ENCODE assay signal across 12 cellular contexts in the genomic region with DNA sequence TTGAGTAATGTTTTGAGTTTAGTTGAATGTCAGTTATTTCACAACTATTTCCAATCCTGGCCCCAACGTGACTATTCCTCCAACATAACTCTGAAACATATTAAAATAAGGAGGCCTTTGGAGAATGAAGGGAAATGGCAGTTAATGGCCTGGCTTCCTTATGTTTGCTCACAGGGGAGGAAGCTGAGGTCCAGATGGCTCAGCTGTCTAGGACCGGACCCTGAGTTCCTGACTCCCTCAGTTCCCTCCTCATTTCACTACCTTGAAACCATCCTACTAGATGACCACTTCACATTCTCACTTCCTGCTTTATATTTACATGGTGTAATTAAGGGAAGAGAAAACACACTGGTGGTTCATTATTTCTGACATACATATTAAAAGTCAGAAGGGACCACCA. TPM values are rescaled to one million over a fixed set of nuclear protein-coding genes. Genes with fewer than 3 reads are reported as not detected.
DNase-seq lines count a peak whose midpoint lies in the region; ATAC-seq and TF ChIP-seq lines count a peak whose summit lies in the region.
"Had no signal": no experiment of that assay in that cellular context is flagged by ENCODE, and none has a peak within 500 bp of the region (broad histone marks: within the 10 kb centered on the region; RNA-seq: fewer than 3 reads in every experiment).

No MANE protein-coding gene starts in this region.

- H3K9ac ChIP-seq in MM.1S (ENCODE audit: low read length), result no peak overlapping the region

- no peaks in the 10 kb centered on the region for H3K27me3 Mint-ChIP-seq in activated T-cell treated with anti-CD3 and anti-CD28 coated beads, Interleukin-2, amount 50 U/mL, for 4 hours (ENCODE audit: low read depth)
- H3K27me3 Mint-ChIP-seq: stimulated activated naive CD8-positive, alpha-beta T cell treated with anti-CD3 and anti-CD28 coated beads, Interleukin-15, amount 100 ng/mL, for 72 hours had no signal

- H3K36me3 Mint-ChIP-seq in activated T-cell treated with anti-CD3 and anti-CD28 coated beads, Interleukin-2, amount 50 U/mL, for 4 hours (ENCODE audit: insufficient read depth), result peaks cover 8% of the 10 kb centered on the region

- H3F3A ChIP-seq in MM.1S (ENCODE audit: insufficient read depth, low read length), result peaks cover 4% of the 10 kb centered on the region; the same call in 1 of the 2 replicates

- peaks cover 100% of the 10 kb centered on the region for H3K79me2 ChIP-seq in MM.1S (ENCODE audit: low read length)

- no peak overlapping the region for H2AFZ ChIP-seq in MM.1S (ENCODE audit: low read length)

- H3K4me1 Mint-ChIP-seq in activated T-cell treated with anti-CD3 and anti-CD28 coated beads, Interleukin-2, amount 50 U/mL, for 4 hours (ENCODE audit: low read depth), result peaks cover 82% of the 10 kb centered on the region
- H3K4me1 Mint-ChIP-seq: nephron had no signal

- no peaks in the 10 kb centered on the region for H3K9me3 ChIP-seq in neutrophil
- no peaks in the 10 kb centered on the region for H3K9me3 ChIP-seq in BE2C
- no peaks in the 10 kb centered on the region for H3K9me3 ChIP-seq in MM.1S (replicated peaks; ENCODE audit: insufficient read depth, low read length)

- H3K27ac ChIP-seq in neutrophil, result peak overlapping the region; percentile 76
- H3K27ac ChIP-seq in MM.1S (ENCODE audit: low read length), result no peak overlapping the region

- H3K4me2 ChIP-seq in MM.1S (ENCODE audit: low read depth, low read length), result no peak overlapping the region

- no peak overlapping the region for H3K4me3 ChIP-seq in neutrophil (ENCODE audit: low read depth in 1 of 2, low read length in 1 of 2)
- no peak overlapping the region for H3K4me3 ChIP-seq in BE2C (ENCODE audit: low read depth, low read length)
- H3K4me3 ChIP-seq in MM.1S (ENCODE audit: low read length), result no peak overlapping the region

- H3K36me3 ChIP-seq in neutrophil (no peaks in the 10 kb centered on the region), BE2C (no peaks in the 10 kb centered on the region), MM.1S (replicated peaks; ENCODE audit: insufficient read depth, low read length) (no peaks in the 10 kb centered on the region)

- no peaks in the 10 kb centered on the region for H3K9me2 ChIP-seq in MM.1S (replicated peaks; ENCODE audit: insufficient read depth, low read length)

- H3K4me3 Mint-ChIP-seq in activated T-cell treated with anti-CD3 and anti-CD28 coated beads, Interleukin-2, amount 50 U/mL, for 4 hours, result no peak overlapping the region
- H3K4me3 Mint-ChIP-seq: nephron had no signal

- H3K27me3 ChIP-seq in neutrophil, result no peaks in the 10 kb centered on the region
- H3K27me3 ChIP-seq in BE2C, result no peaks in the 10 kb centered on the region
- H3K27me3 ChIP-seq in MM.1S (replicated peaks; ENCODE audit: insufficient read depth, low read length), result no peaks in the 10 kb centered on the region

- peaks cover 94 to 95% of the 10 kb centered on the region in 2 experiments for H3K4me1 ChIP-seq in neutrophil (ENCODE audit: control insufficient read depth in 1 of 2, insufficient read depth in 1 of 2, low read depth in 1 of 2, low read length in 1 of 2)
- peaks cover 13% of the 10 kb centered on the region for H3K4me1 ChIP-seq in BE2C
- H3K4me1 ChIP-seq in MM.1S (ENCODE audit: low read length), result peaks cover 30% of the 10 kb centered on the region

- TF ChIP-seq CTCF in neutrophil (IDR thresholded peaks at IDR 0.05) (no peak), BE2C (IDR thresholded peaks at IDR 0.05; ENCODE audit: low read depth, low read length) (no peak), MM.1S (IDR thresholded peaks at IDR 0.05; ENCODE audit: low read length) (no peak)

- no peaks in the 10 kb centered on the region for H3K9me3 Mint-ChIP-seq in activated T-cell treated with anti-CD3 and anti-CD28 coated beads, Interleukin-2, amount 50 U/mL, for 4 hours
- H3K9me3 Mint-ChIP-seq: stimulated activated naive CD8-positive, alpha-beta T cell treated with anti-CD3 and anti-CD28 coated beads, Interleukin-15, amount 100 ng/mL, for 72 hours had no signal

- H4K20me1 ChIP-seq in MM.1S (ENCODE audit: insufficient read depth, low read length), result no peaks in the 10 kb centered on the region

- ATAC-seq in GM18907 (IDR thresholded peaks at IDR 0.05; ENCODE audit: unreplicated experiment) (peak; percentile 66), GM21825 (IDR thresholded peaks at IDR 0.05; ENCODE audit: unreplicated experiment) (peak; percentile 62)
- ATAC-seq in activated T-cell treated with anti-CD3 and anti-CD28 coated beads, Interleukin-2, amount 50 U/mL, for 4 hours, result no peak
- ATAC-seq: stimulated activated naive CD8-positive, alpha-beta T cell treated with anti-CD3 and anti-CD28 coated beads, Interleukin-15, amount 100 ng/mL, for 72 hours had no signal

- DNase-seq in MV-4-11 (lab: John Stamatoyannopoulos, UW) (peak; percentile 98), NCI-H2081 (lab: John Stamatoyannopoulos, UW) (no peak), BE2C (no peak), MM.1S (no peak)
- no peak for DNase-seq in activated T-cell treated with anti-CD3 and anti-CD28 coated beads, Interleukin-2, amount 50 U/mL, for 4 hours
- DNase-seq: DMS79; erythroblast; stimulated activated naive CD8-positive, alpha-beta T cell treated with anti-CD3 and anti-CD28 coated beads, Interleukin-15, amount 100 ng/mL, for 72 hours had no signal

RNA-seq across cellular contexts. Expression of a gene that starts 6.6 kb away (rescaled TPM):
- 1 to 10 TPM; 4.0 to 5.6 (median 4.8) TPM for total RNA-seq in activated T-cell treated with anti-CD3 and anti-CD28 coated beads, Interleukin-2, amount 50 U/mL, for 4 hours
- polyA plus RNA-seq in BE2C (2012; ENCODE audit: insufficient read depth, insufficient read length, low read depth), result 22.0 TPM

Comparison
In these comparisons a context has a peak if more than half of its experiments do, and no peak if none do; other contexts are left out.
1. ATAC-seq: peak in GM18907 (single experiment) and GM21825 (single experiment); none in activated T-cell treated with anti-CD3 and anti-CD28 coated beads, Interleukin-2, amount 50 U/mL, for 4 hours (0 of 2).